9 cellular contexts compared by ENCODE assay signal in genomic region chr7:100272538-100272902, GRCh38. TPM values are rescaled to one million over a fixed set of nuclear protein-coding genes. Genes with fewer than 3 reads are reported as not detected.
DNase-seq lines count a peak whose midpoint lies in the region; ATAC-seq and TF ChIP-seq lines count a peak whose summit lies in the region.
"Not testable (repeated sequence)": the region's sequence is repeated elsewhere in the genome, so short reads cannot be mapped to it uniquely, and the experiment has no call there.
"Had no signal": no experiment of that assay in that cellular context is flagged by ENCODE, and none has a peak within 500 bp of the region (broad histone marks: within the 10 kb centered on the region; RNA-seq: fewer than 3 reads in every experiment).

No MANE protein-coding gene starts in this region.

- ATAC-seq in HG03565 (IDR thresholded peaks at IDR 0.05; ENCODE audit: unreplicated experiment), result peak; percentile 7
- ATAC-seq in activated naive CD8-positive, alpha-beta T cell treated with anti-CD3 and anti-CD28 coated beads, Interleukin-2, amount 10 ng/mL, durations not matched to agents 7 days and 5 days (ENCODE audit: low read depth), result not testable (repeated sequence)

- 47 to 63% methylated on average over 7 to 11 of the region's 11 CpGs for WGBS in endodermal cell (ENCODE audit: insufficient coverage in 1 of 2, insufficient read length in 1 of 2), 2 experiments

- H3K9me2 ChIP-seq in SU-DHL-6 (replicated peaks; ENCODE audit: insufficient read depth, low read length), result not testable (repeated sequence)

- not testable (repeated sequence) for TF ChIP-seq CTCF in SU-DHL-6 (IDR thresholded peaks at IDR 0.05; ENCODE audit: insufficient read depth, low read length, poor library complexity, severe bottlenecking); endodermal cell (conservative IDR thresholded peaks at IDR 0.05); kidney epithelial cell (IDR thresholded peaks at IDR 0.05; ENCODE audit: insufficient read depth, low read length, poor library complexity, severe bottlenecking); neutrophil (IDR thresholded peaks at IDR 0.05)

- not testable (repeated sequence) for H3K9me3 ChIP-seq in BLaER1 treated with 17β-estradiol and CSF1 and Interleukin-3, amounts not matched to agents 10 nM and 100 nM (replicated peaks in 1 of 11); SU-DHL-6 (ENCODE audit: insufficient read depth, low read length); endodermal cell (ENCODE audit: control insufficient read depth, low read length); neutrophil

- DNase-seq in activated naive CD8-positive, alpha-beta T cell treated with anti-CD3 and anti-CD28 coated beads, Interleukin-2, amount 10 ng/mL, durations not matched to agents 7 days and 5 days; endodermal cell; kidney epithelial cell (ENCODE audit: low read depth): not testable (repeated sequence)

- not testable (repeated sequence) for H3F3A ChIP-seq in SU-DHL-6 (ENCODE audit: insufficient read depth)

- peak overlapping the region in 7 of 11 experiments; percentile 64 to 86 (median 78); a peak in 10 of 22 replicates for H3K27ac ChIP-seq in BLaER1 treated with 17β-estradiol and CSF1 and Interleukin-3, amounts not matched to agents 10 nM and 100 nM
- H3K27ac ChIP-seq in SU-DHL-6 (ENCODE audit: low read depth, low read length); endodermal cell (ENCODE audit: low read depth, low read length): not testable (repeated sequence)
- peak overlapping the region; percentile 91 for H3K27ac ChIP-seq in neutrophil
- H3K27ac ChIP-seq in temporal lobe (ENCODE audit: low read depth, low read length), result peak overlapping the region; percentile 69

- peaks cover 0 to 33% (median 26%) of the 10 kb centered on the region in 11 experiments; a peak in 15 of 22 replicates for H4K20me1 ChIP-seq in BLaER1 treated with 17β-estradiol and CSF1 and Interleukin-3, amounts not matched to agents 10 nM and 100 nM
- H4K20me1 ChIP-seq in SU-DHL-6 (ENCODE audit: low read depth, low read length), result not testable (repeated sequence)

- H3K79me2 ChIP-seq in SU-DHL-6 (ENCODE audit: insufficient read depth, low read length), result not testable (repeated sequence)

- H3K4me2 ChIP-seq in BLaER1 treated with 17β-estradiol and CSF1 and Interleukin-3, amounts not matched to agents 10 nM and 100 nM, result peak overlapping the region; percentile 64 to 87 (median 76)
- H3K4me2 ChIP-seq in SU-DHL-6 (ENCODE audit: low read depth, low read length, poor library complexity, severe bottlenecking), result peak overlapping the region; percentile 66

- H3K27ac Mint-ChIP-seq in activated naive CD8-positive, alpha-beta T cell treated with anti-CD3 and anti-CD28 coated beads, Interleukin-2, amount 10 ng/mL, durations not matched to agents 7 days and 5 days, result peak overlapping the region; percentile 42
- H3K27ac Mint-ChIP-seq in endodermal cell, result peak overlapping the region; percentile 68

- H3K27me3 ChIP-seq in BLaER1 treated with 17β-estradiol and CSF1 and Interleukin-3, amounts not matched to agents 10 nM and 100 nM; SU-DHL-6 (ENCODE audit: low read length); endodermal cell (ENCODE audit: control insufficient read depth, insufficient read depth, low read length, poor library complexity, severe bottlenecking); kidney epithelial cell (ENCODE audit: control insufficient read depth, insufficient read depth, low read length); neutrophil: not testable (repeated sequence)

- H3K9me3 Mint-ChIP-seq in activated naive CD8-positive, alpha-beta T cell treated with anti-CD3 and anti-CD28 coated beads, Interleukin-2, amount 10 ng/mL, durations not matched to agents 7 days and 5 days; endodermal cell: not testable (repeated sequence)

- H3K36me3 ChIP-seq in BLaER1 treated with 17β-estradiol and CSF1 and Interleukin-3, amounts not matched to agents 10 nM and 100 nM; SU-DHL-6 (ENCODE audit: low read length); kidney epithelial cell (ENCODE audit: control insufficient read depth, insufficient read depth, low read length); neutrophil: not testable (repeated sequence)
- H3K36me3 ChIP-seq in endodermal cell (ENCODE audit: control insufficient read depth, insufficient read depth, low read length), result peaks cover 13% of the 10 kb centered on the region

- peak overlapping the region; percentile 79 for H3K4me3 Mint-ChIP-seq in activated naive CD8-positive, alpha-beta T cell treated with anti-CD3 and anti-CD28 coated beads, Interleukin-2, amount 10 ng/mL, durations not matched to agents 7 days and 5 days
- H3K4me3 Mint-ChIP-seq in endodermal cell, result peak overlapping the region; percentile 95

- H3K9ac ChIP-seq in BLaER1 treated with 17β-estradiol and CSF1 and Interleukin-3, amounts not matched to agents 10 nM and 100 nM, result peak overlapping the region; percentile 78 to 88 (median 85); a peak in 20 of 22 replicates
- H3K9ac ChIP-seq in SU-DHL-6 (ENCODE audit: low read length), result peak overlapping the region; percentile 57
- H3K9ac ChIP-seq in endodermal cell (ENCODE audit: extremely low read depth, low read length, poor library complexity, severe bottlenecking), result peak overlapping the region; percentile 69

- H3K4me1 ChIP-seq in BLaER1 treated with 17β-estradiol and CSF1 and Interleukin-3, amounts not matched to agents 10 nM and 100 nM, result peaks cover 8 to 24% (median 17%) of the 10 kb centered on the region in 10 experiments; a peak in 19 of 20 replicates
- H3K4me1 ChIP-seq in endodermal cell (ENCODE audit: control insufficient read depth, insufficient read depth, low read length), result not testable (repeated sequence)
- H3K4me1 ChIP-seq in neutrophil (ENCODE audit: control insufficient read depth in 1 of 2, insufficient read depth in 1 of 2, low read depth in 1 of 2, low read length in 1 of 2), result peaks cover 44 to 45% of the 10 kb centered on the region in 2 experiments

- peak overlapping the region in 9 of 10 experiments; percentile 82 to 92 (median 89); a peak in 18 of 20 replicates for H3K4me3 ChIP-seq in BLaER1 treated with 17β-estradiol and CSF1 and Interleukin-3, amounts not matched to agents 10 nM and 100 nM
- H3K4me3 ChIP-seq in SU-DHL-6 (ENCODE audit: insufficient read depth, low read length, poor library complexity, severe bottlenecking) (peak overlapping the region; percentile 68), endodermal cell (ENCODE audit: low read length) (peak overlapping the region; percentile 73), kidney epithelial cell (ENCODE audit: low read depth, low read length) (peak overlapping the region; percentile 69), neutrophil (ENCODE audit: low read depth in 1 of 2, low read length in 1 of 2) (peak overlapping the region; percentile 68 to 71)

- peak overlapping the region; percentile 96 for H2AFZ ChIP-seq in SU-DHL-6 (ENCODE audit: low read depth, low read length, severe bottlenecking)

- not testable (repeated sequence) for H3K36me3 Mint-ChIP-seq in activated naive CD8-positive, alpha-beta T cell treated with anti-CD3 and anti-CD28 coated beads, Interleukin-2, amount 10 ng/mL, durations not matched to agents 7 days and 5 days
- peaks cover 12% of the 10 kb centered on the region for H3K36me3 Mint-ChIP-seq in endodermal cell (ENCODE audit: low read depth)

- not testable (repeated sequence) for H3K27me3 Mint-ChIP-seq in activated naive CD8-positive, alpha-beta T cell treated with anti-CD3 and anti-CD28 coated beads, Interleukin-2, amount 10 ng/mL, durations not matched to agents 7 days and 5 days; endodermal cell (ENCODE audit: insufficient read depth)

- POLR2A ChIA-PET in activated naive CD8-positive, alpha-beta T cell treated with anti-CD3 and anti-CD28 coated beads, Interleukin-2, amount 10 ng/mL, durations not matched to agents 7 days and 5 days (lab: Charles Lee), result interaction anchor here (0.9 to 1.6 kb wide), 4 partner anchors 50 to 147 kb away, joined by 3 to 9 read pairs (median 4); partner anchors contain the start of gene LAMTOR4

- peaks cover 12% of the 10 kb centered on the region for H3K4me1 Mint-ChIP-seq in activated naive CD8-positive, alpha-beta T cell treated with anti-CD3 and anti-CD28 coated beads, Interleukin-2, amount 10 ng/mL, durations not matched to agents 7 days and 5 days
- peaks cover 15% of the 10 kb centered on the region for H3K4me1 Mint-ChIP-seq in endodermal cell

RNA-seq across cellular contexts. Expression of gene SPDYE3, which starts 35.0 kb away (rescaled TPM):
- not detected for total RNA-seq in activated naive CD8-positive, alpha-beta T cell treated with anti-CD3 and anti-CD28 coated beads, Interleukin-2, amount 10 ng/mL, durations not matched to agents 7 days and 5 days
- total RNA-seq in endodermal cell (not detected), kidney epithelial cell (not detected in 2 replicates), temporal lobe (not detected)
- polyA plus RNA-seq in endodermal cell (2013, experiment 1 of 2), result not detected
- polyA plus RNA-seq in endodermal cell (2013, experiment 2 of 2), result not detected
- total RNA-seq: kidney had no signal

RNA-seq across cellular contexts. Expression of gene PVRIG, which starts 52.8 kb away (rescaled TPM):
- total RNA-seq in activated naive CD8-positive, alpha-beta T cell treated with anti-CD3 and anti-CD28 coated beads, Interleukin-2, amount 10 ng/mL, durations not matched to agents 7 days and 5 days, result 10 to 100 TPM; 86.1 to 86.2 TPM
- not detected for total RNA-seq in endodermal cell
- not detected for polyA plus RNA-seq in endodermal cell (2013, experiment 1 of 2)
- not detected for polyA plus RNA-seq in endodermal cell (2013, experiment 2 of 2)
- not detected in 2 replicates for total RNA-seq in kidney epithelial cell
- not detected for total RNA-seq in temporal lobe

Comparison
In these comparisons a context has a peak if more than half of its experiments do, and no peak if none do; other contexts are left out.
1. RNA of gene PVRIG, which starts 52.8 kb away (total RNA-seq): 86.1 to 86.2 TPM in activated naive CD8-positive, alpha-beta T cell treated with anti-CD3 and anti-CD28 coated beads, Interleukin-2, amount 10 ng/mL, durations not matched to agents 7 days and 5 days; not detected in endodermal cell, not detected in kidney epithelial cell and not detected in temporal lobe (single experiment); every median in the first group is over 10 times any median in the second.
2. Peak in every context shown above with its lines, with median percentiles within 50 percentile points of each other: H3K4me3 ChIP-seq and H3K9ac ChIP-seq.